ENCODE assay signal across 19 cellular contexts in genomic region chr10:122391875-122392274, GRCh38. TPM values are rescaled to one million over a fixed set of nuclear protein-coding genes. Genes with fewer than 3 reads are reported as not detected.
DNase-seq lines count a peak whose midpoint lies in the region; ATAC-seq and TF ChIP-seq lines count a peak whose summit lies in the region.
"Had no signal": no experiment of that assay in that cellular context is flagged by ENCODE, and none has a peak within 500 bp of the region (broad histone marks: within the 10 kb centered on the region; RNA-seq: fewer than 3 reads in every experiment).

No MANE protein-coding gene starts in this region.

- H3K4me1 ChIP-seq in heart right ventricle (peaks cover 0 to 38% (median 20%) of the 10 kb centered on the region in 9 donors), colonic mucosa (no peaks in the 10 kb centered on the region)
- H3K4me1 ChIP-seq: HAP-1 had no signal

- DNase-seq in dorsolateral prefrontal cortex (no peak), heart right ventricle (no peak), myocyte (ENCODE audit: low read depth) (peak; percentile 37), colonic mucosa (no peak), NCI-H1417 (lab: John Stamatoyannopoulos, UW) (no peak), NCI-H1105 (lab: John Stamatoyannopoulos, UW) (no peak), AG08396 (ENCODE audit: low spot score) (no peak)
- DNase-seq: CD4-positive, alpha-beta memory T cell; DMS79 treated with DMSO at 0.1 percent for 48 hours; Kasumi-1; MM.1S; NCI-H1092 treated with DMSO at 0.1 percent for 48 hours; NCI-H1694 treated with DMSO at 0.1 percent for 48 hours; NCI-H2107; NCI-H345; NCI-H526 treated with DMSO at 0.1 percent for 48 hours; SIG-M5 had no signal

- intact Hi-C loops in dorsolateral prefrontal cortex (cut with DNase I) (no loop called here), heart right ventricle (cut with DNase I) (loop anchor here in 1 of 10 donors (5.0 kb wide), 1 partner anchor 35 kb away; no protein-coding TSS in a partner anchor), colonic mucosa (cut with DNase I) (no loop called here)

- H3K36me3 ChIP-seq in heart right ventricle: peaks cover 0 to 42% (median 20%) of the 10 kb centered on the region in 9 donors
- H3K36me3 ChIP-seq in colonic mucosa: peaks cover 4% of the 10 kb centered on the region
- H3K36me3 ChIP-seq: HAP-1 had no signal

- H3K9me3 ChIP-seq in heart right ventricle (peaks cover 0 to 5% (median 0%) of the 10 kb centered on the region in 11 donors), colonic mucosa (no peaks in the 10 kb centered on the region)
- H3K9me3 ChIP-seq: HAP-1 had no signal

- TF ChIP-seq CTCF in dorsolateral prefrontal cortex (IDR thresholded peaks at IDR 0.05 in 54 of 56, conservative IDR thresholded peaks at IDR 0.05 in 2 of 56; ENCODE audit: low read depth in 1 of 56, partially characterized antibody in 56 of 56) (no peak), heart right ventricle (IDR thresholded peaks at IDR 0.05) (no peak), colonic mucosa (IDR thresholded peaks at IDR 0.05) (no peak)

- peak in 6 of 8 donors; percentile 58 to 92 (median 77) for ATAC-seq in heart right ventricle

- no peaks in the 10 kb centered on the region for H3K27me3 ChIP-seq in dorsolateral prefrontal cortex
- no peaks in the 10 kb centered on the region for H3K27me3 ChIP-seq in heart right ventricle
- H3K27me3 ChIP-seq in colonic mucosa: no peaks in the 10 kb centered on the region

- H3K27ac ChIP-seq in dorsolateral prefrontal cortex (peak overlapping the region in 46 of 59 donors; percentile 3 to 85 (median 44)), heart right ventricle (peak overlapping the region in 5 of 10 donors; percentile 2 to 64 (median 41)), colonic mucosa (no peak overlapping the region)
- H3K27ac ChIP-seq: HL-60 had no signal

- H3K9ac ChIP-seq in colonic mucosa (ENCODE audit: low read depth in 2 of 2, low read length in 2 of 2): no peak overlapping the region

- H3K4me3 ChIP-seq in dorsolateral prefrontal cortex (no peak overlapping the region), heart right ventricle (no peak overlapping the region), colonic mucosa (no peak overlapping the region)
- H3K4me3 ChIP-seq: HAP-1 had no signal

RNA-seq across cellular contexts. Expression of gene PLEKHA1, which starts 17.4 kb away (rescaled TPM):
- total RNA-seq in dorsolateral prefrontal cortex (100 to 1,000 TPM in 89 of 120 experiments, 10 to 100 TPM in 31; 60.2 to 156 (median 112) TPM), heart right ventricle (10 to 100 TPM; 42.2 to 72.9 (median 50.2) TPM), myocyte (39.1 and 45.2 TPM in 2 replicates), colonic mucosa (10 to 100 TPM; 34.8 to 55.6 TPM)
- polyA plus RNA-seq in heart right ventricle: 10 to 100 TPM; 16.7 to 28.5 TPM
- 35.0 TPM for polyA plus RNA-seq in myocyte (2012)
